In the genomic region with DNA sequence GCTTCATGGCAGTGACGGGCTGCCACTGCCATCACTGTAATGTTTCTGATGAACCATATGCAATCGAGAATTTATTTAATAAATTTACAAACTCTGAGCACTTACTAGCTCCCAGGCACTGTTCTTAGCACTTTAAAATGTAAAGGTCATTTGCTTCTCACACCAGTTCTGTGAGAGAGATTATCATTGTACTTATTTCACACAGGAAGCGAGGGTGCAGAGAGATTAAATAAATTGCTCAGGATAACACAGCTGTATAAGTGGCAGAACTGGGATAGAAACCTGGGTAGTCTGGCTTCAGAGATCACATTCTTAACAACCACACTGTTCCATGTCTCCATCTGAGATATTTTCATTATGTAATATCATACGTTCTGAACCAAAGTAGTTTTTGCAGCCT, we compare ENCODE assay signal across 14 cellular contexts.
DNase-seq lines count a peak whose midpoint lies in the region; ATAC-seq and TF ChIP-seq lines count a peak whose summit lies in the region.
"Had no signal": no experiment of that assay in that cellular context is flagged by ENCODE, and none has a peak within 500 bp of the region (broad histone marks: within the 10 kb centered on the region; RNA-seq: fewer than 3 reads in every experiment).

No MANE protein-coding gene starts in this region.

- peak overlapping the region in 3 of 5 donors; percentile 19 to 68 (median 60) for H3K4me3 Mint-ChIP-seq in immature natural killer cell
- H3K4me3 Mint-ChIP-seq: CD4-positive, alpha-beta memory T cell had no signal

- intact Hi-C loops in left ventricle myocardium inferior (cut with micrococcal nuclease) = no loop called here
- intact Hi-C loops in Right ventricle myocardium inferior (cut with DNase I) = no loop called here
- intact Hi-C loops in gastrocnemius medialis (cut with DNase I; ENCODE audit: low total_unique reads) = no loop called here
- intact Hi-C loops in mammary epithelial cell (cut with micrococcal nuclease) = no loop called here

- no peak overlapping the region for H3K9ac ChIP-seq in SU-DHL-6 (ENCODE audit: low read length)
- no peak overlapping the region for H3K9ac ChIP-seq in mammary epithelial cell (ENCODE audit: insufficient read depth, low read length)
- H3K9ac ChIP-seq: GM23248 had no signal

- peaks cover 62 to 63% of the 10 kb centered on the region in 2 donors for H3K4me1 Mint-ChIP-seq in immature natural killer cell
- H3K4me1 Mint-ChIP-seq: CD4-positive, alpha-beta memory T cell had no signal

- H3K27ac ChIP-seq in left ventricle myocardium inferior (replicated peaks) (peak overlapping the region; percentile 84), SU-DHL-6 (ENCODE audit: low read depth, low read length) (peak overlapping the region; percentile 16; the same call in 1 of the 2 replicates), gastrocnemius medialis (peak overlapping the region; percentile 91 to 97 (median 92)), mammary epithelial cell (ENCODE audit: insufficient read depth, low read depth, low read length) (no peak overlapping the region)
- H3K27ac ChIP-seq: C4-2B, GM23248 had no signal

- peak overlapping the region in 4 of 6 donors; percentile 10 to 83 (median 62) for H3K27ac Mint-ChIP-seq in immature natural killer cell
- H3K27ac Mint-ChIP-seq: CD4-positive, alpha-beta memory T cell had no signal

- ATAC-seq in Right ventricle myocardium inferior (no peak), gastrocnemius medialis (no peak)
- ATAC-seq: GM12878 had no signal

- peaks cover 0 to 9% (median 0%) of the 10 kb centered on the region in 3 donors for H3K36me3 Mint-ChIP-seq in immature natural killer cell
- H3K36me3 Mint-ChIP-seq: CD4-positive, alpha-beta memory T cell had no signal

- BruUV-seq in mammary epithelial cell (replicated peaks; lab: Mats Ljungman, UMichigan) = no TSS peak

- TF ChIP-seq POLR2A in gastrocnemius medialis (IDR thresholded peaks at IDR 0.05) = no peak

- H3K4me2 ChIP-seq in SU-DHL-6 (ENCODE audit: low read depth, low read length, poor library complexity, severe bottlenecking) (no peak overlapping the region), mammary epithelial cell (ENCODE audit: insufficient read depth, low read depth, low read length) (no peak overlapping the region)

- WGBS in mammary epithelial cell (ENCODE audit: low coverage, missing lambda C conversion rate) = 96% methylated on average over 3 of the region's 4 CpGs

- H3F3A ChIP-seq in SU-DHL-6 (ENCODE audit: insufficient read depth) = peaks cover 25% of the 10 kb centered on the region

- in situ Hi-C loops in gastrocnemius medialis (cut with MboI; ENCODE audit: low sequenced_read_pairs in 4 of 4) (no loop called here), mammary epithelial cell (cut with MboI; ENCODE audit: low sequenced_read_pairs in 2 of 2) (no loop called here)

- H4K20me1 ChIP-seq in SU-DHL-6 (ENCODE audit: low read depth, low read length) (no peaks in the 10 kb centered on the region), mammary epithelial cell (ENCODE audit: insufficient read depth, low read length) (no peaks in the 10 kb centered on the region)

- DNase-seq in left ventricle myocardium inferior = no peak
- no peak for DNase-seq in Right ventricle myocardium inferior (ENCODE audit: missing footprints)
- no peak for DNase-seq in immature natural killer cell
- no peak for DNase-seq in gastrocnemius medialis
- DNase-seq in mammary epithelial cell = no peak
- no peak for DNase-seq in UCSD-AML1 (lab: John Stamatoyannopoulos, UW; ENCODE audit: unreplicated experiment)
- DNase-seq in SK-N-DZ (ENCODE audit: low spot score) = no peak
- DNase-seq: BE2C; CD4-positive, alpha-beta memory T cell; DMS79; GM23248 had no signal

- peaks cover 0 to 1% (median 0%) of the 10 kb centered on the region in 3 donors for H3K27me3 Mint-ChIP-seq in immature natural killer cell (ENCODE audit: low read depth in 3 of 3)
- H3K27me3 Mint-ChIP-seq: CD4-positive, alpha-beta memory T cell had no signal

- H3K9me3 Mint-ChIP-seq in immature natural killer cell = no peaks in the 10 kb centered on the region
- H3K9me3 Mint-ChIP-seq: CD4-positive, alpha-beta memory T cell had no signal

- no peak for TF ChIP-seq CTCF in left ventricle myocardium inferior (IDR thresholded peaks at IDR 0.05; ENCODE audit: borderline replicate concordance)
- no peak for TF ChIP-seq CTCF in SU-DHL-6 (IDR thresholded peaks at IDR 0.05; ENCODE audit: insufficient read depth, low read length, poor library complexity, severe bottlenecking)
- no peak for TF ChIP-seq CTCF in gastrocnemius medialis (IDR thresholded peaks at IDR 0.05 in 4 of 5, conservative IDR thresholded peaks at IDR 0.05 in 1 of 5)
- no peak for TF ChIP-seq CTCF in mammary epithelial cell (conservative IDR thresholded peaks at IDR 0.05 in 1 of 2, IDR thresholded peaks at IDR 0.05 in 1 of 2; ENCODE audit: extremely low read depth in 1 of 2, insufficient read depth in 1 of 2, low read depth in 1 of 2, low read length in 2 of 2)

- H3K27me3 ChIP-seq in left ventricle myocardium inferior (ENCODE audit: low read depth) (no peaks in the 10 kb centered on the region), SU-DHL-6 (ENCODE audit: low read length) (no peaks in the 10 kb centered on the region), gastrocnemius medialis (no peaks in the 10 kb centered on the region), mammary epithelial cell (ENCODE audit: insufficient read depth, low read length) (no peaks in the 10 kb centered on the region)
- H3K27me3 ChIP-seq: BE2C had no signal

- H3K36me3 ChIP-seq in left ventricle myocardium inferior = peaks cover 6% of the 10 kb centered on the region
- H3K36me3 ChIP-seq in SU-DHL-6 (ENCODE audit: low read length) = no peaks in the 10 kb centered on the region; the same call in 1 of the 2 replicates
- H3K36me3 ChIP-seq in gastrocnemius medialis = peaks cover 0 to 20% of the 10 kb centered on the region in 2 donors
- H3K36me3 ChIP-seq in mammary epithelial cell (ENCODE audit: insufficient read depth, low read length) = no peaks in the 10 kb centered on the region
- H3K36me3 ChIP-seq: BE2C had no signal

- H3K9me3 ChIP-seq in left ventricle myocardium inferior (replicated peaks) (no peaks in the 10 kb centered on the region), SU-DHL-6 (ENCODE audit: insufficient read depth, low read length) (no peaks in the 10 kb centered on the region), gastrocnemius medialis (no peaks in the 10 kb centered on the region), mammary epithelial cell (replicated peaks; ENCODE audit: insufficient read depth, low read length) (no peaks in the 10 kb centered on the region)
- H3K9me3 ChIP-seq: BE2C had no signal

- H2AFZ ChIP-seq in SU-DHL-6 (ENCODE audit: low read depth, low read length, severe bottlenecking) (no peak overlapping the region), mammary epithelial cell (ENCODE audit: low read depth, low read length) (no peak overlapping the region)
- H2AFZ ChIP-seq: GM23248 had no signal

- dilution Hi-C loops in mammary epithelial cell (cut with HindIII; ENCODE audit: low sequenced_read_pairs) = no loop called here

- H3K4me3 ChIP-seq in left ventricle myocardium inferior (no peak overlapping the region), SU-DHL-6 (ENCODE audit: insufficient read depth, low read length, poor library complexity, severe bottlenecking) (no peak overlapping the region), gastrocnemius medialis (no peak overlapping the region), mammary epithelial cell (replicated peaks in 1 of 3; ENCODE audit: insufficient read depth in 1 of 3, low read depth in 2 of 3, low read length in 3 of 3) (no peak overlapping the region)
- H3K4me3 ChIP-seq: GM12878, GM23248 had no signal

- H3K9me2 ChIP-seq in SU-DHL-6 (replicated peaks; ENCODE audit: insufficient read depth, low read length) = no peaks in the 10 kb centered on the region

- H3K79me2 ChIP-seq in SU-DHL-6 (ENCODE audit: insufficient read depth, low read length) (peaks cover 49% of the 10 kb centered on the region), mammary epithelial cell (ENCODE audit: insufficient read depth, low read length) (peaks cover 2% of the 10 kb centered on the region)

- CTCF ChIA-PET in mammary epithelial cell (lab: Charles Lee; ENCODE audit: low non-redundant PET) = no interaction called here

- H3K4me1 ChIP-seq in left ventricle myocardium inferior (peaks cover 69% of the 10 kb centered on the region), gastrocnemius medialis (peaks cover 60 to 78% of the 10 kb centered on the region in 2 donors), mammary epithelial cell (ENCODE audit: insufficient read depth, low read length) (no peaks in the 10 kb centered on the region)
- H3K4me1 ChIP-seq: BE2C had no signal
